23 cellular contexts compared by ENCODE assay signal in the genomic region with DNA sequence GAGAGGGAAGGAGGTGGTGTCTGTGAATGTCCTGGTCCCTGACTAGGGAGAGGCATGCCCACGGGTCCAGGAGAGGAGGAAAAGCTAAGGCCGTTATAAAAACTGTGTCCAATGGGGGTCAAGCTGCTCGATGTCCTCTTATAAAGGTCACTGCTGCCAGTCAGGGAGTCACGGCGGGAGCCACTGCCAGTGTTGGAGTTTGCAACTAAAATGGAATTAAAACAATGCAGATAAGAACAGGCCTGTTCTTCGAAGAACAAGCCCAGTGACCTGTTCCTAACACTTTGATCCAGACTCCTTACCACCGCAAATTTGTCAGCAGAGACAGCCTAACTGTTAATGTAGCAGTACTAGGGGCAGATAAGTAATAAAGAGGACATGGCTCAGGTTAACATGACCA. TPM values are rescaled to one million over a fixed set of nuclear protein-coding genes. Genes with fewer than 3 reads are reported as not detected.
DNase-seq lines count a peak whose midpoint lies in the region; ATAC-seq and TF ChIP-seq lines count a peak whose summit lies in the region.
"Had no signal": no experiment of that assay in that cellular context is flagged by ENCODE, and none has a peak within 500 bp of the region (broad histone marks: within the 10 kb centered on the region; RNA-seq: fewer than 3 reads in every experiment).

No MANE protein-coding gene starts in this region.

- no peak for DNase-seq in T-helper 1 cell
- DNase-seq in left cardiac atrium: peak; percentile 33
- no peak for DNase-seq in progenitor cell of endocrine pancreas (ENCODE audit: low spot score, unreplicated experiment)
- no peak for DNase-seq in GM19240 (ENCODE audit: insufficient read length, low spot score)
- DNase-seq in Ammon's horn (ENCODE audit: low spot score): no peak
- DNase-seq: activated B cell treated with CpG ODN at 0.5 μM for 24 hours; activated CD4-positive, alpha-beta memory T cell treated with anti-CD3 and anti-CD28 coated beads for 36 hours; activated naive CD4-positive, alpha-beta T cell; DMS79; mesendoderm; MG63; natural killer cell; NCI-H1417 treated with DMSO at 0.1 percent for 48 hours; NCI-H2107; NCI-H524; Peyer's patch; posterior cingulate gyrus; stimulated activated naive CD4-positive, alpha-beta T cell; thyroid gland had no signal

- peak overlapping the region; percentile 23 for H3K27ac Mint-ChIP-seq in T-helper 1 cell treated with Interleukin-12 subunit alpha and Interleukin-12 subunit beta and Interleukin-4 antibody, amounts not matched to agents 30 μg/mL and 1 μg/mL, for 36 hours
- H3K27ac Mint-ChIP-seq in brain (peak overlapping the region; percentile 7 to 94 (median 59)), progenitor cell of endocrine pancreas (peak overlapping the region; percentile 68)
- H3K27ac Mint-ChIP-seq: activated CD4-positive, alpha-beta memory T cell treated with anti-CD3 and anti-CD28 coated beads for 36 hours; natural killer cell had no signal

- no peaks in the 10 kb centered on the region for H3K27me3 Mint-ChIP-seq in T-helper 1 cell treated with Interleukin-12 subunit alpha and Interleukin-12 subunit beta and Interleukin-4 antibody, amounts not matched to agents 30 μg/mL and 1 μg/mL, for 36 hours (ENCODE audit: low read depth)
- no peaks in the 10 kb centered on the region for H3K27me3 Mint-ChIP-seq in brain
- no peaks in the 10 kb centered on the region for H3K27me3 Mint-ChIP-seq in progenitor cell of endocrine pancreas
- H3K27me3 Mint-ChIP-seq: activated B cell treated with CpG ODN at 0.5 μM for 24 hours; activated CD4-positive, alpha-beta memory T cell treated with anti-CD3 and anti-CD28 coated beads for 36 hours had no signal

- no peak overlapping the region for H3K4me3 Mint-ChIP-seq in T-helper 1 cell treated with Interleukin-12 subunit alpha and Interleukin-12 subunit beta and Interleukin-4 antibody, amounts not matched to agents 30 μg/mL and 1 μg/mL, for 36 hours
- no peak overlapping the region for H3K4me3 Mint-ChIP-seq in brain
- H3K4me3 Mint-ChIP-seq in progenitor cell of endocrine pancreas (ENCODE audit: low read depth): no peak overlapping the region
- H3K4me3 Mint-ChIP-seq: activated B cell treated with CpG ODN at 0.5 μM for 24 hours; activated CD4-positive, alpha-beta memory T cell treated with anti-CD3 and anti-CD28 coated beads for 36 hours; natural killer cell had no signal

- TF ChIP-seq CTCF in brain (conservative IDR thresholded peaks at IDR 0.05) (no peak), progenitor cell of endocrine pancreas (IDR thresholded peaks at IDR 0.05; ENCODE audit: unreplicated experiment) (no peak)

- intact Hi-C loops in left cardiac atrium (cut with DNase I): no loop called here

- ATAC-seq in left cardiac atrium (peak; percentile 48 to 59), GM18870 (IDR thresholded peaks at IDR 0.05; ENCODE audit: unreplicated experiment) (no peak)
- ATAC-seq: gastroesophageal sphincter, natural killer cell had no signal

- no peaks in the 10 kb centered on the region for H3K9me3 Mint-ChIP-seq in T-helper 1 cell treated with Interleukin-12 subunit alpha and Interleukin-12 subunit beta and Interleukin-4 antibody, amounts not matched to agents 30 μg/mL and 1 μg/mL, for 36 hours
- H3K9me3 Mint-ChIP-seq in brain (no peaks in the 10 kb centered on the region), progenitor cell of endocrine pancreas (ENCODE audit: low read depth) (no peaks in the 10 kb centered on the region)
- H3K9me3 Mint-ChIP-seq: activated B cell treated with CpG ODN at 0.5 μM for 24 hours; activated CD4-positive, alpha-beta memory T cell treated with anti-CD3 and anti-CD28 coated beads for 36 hours; natural killer cell had no signal

- peaks cover 66% of the 10 kb centered on the region for H3K36me3 Mint-ChIP-seq in T-helper 1 cell treated with Interleukin-12 subunit alpha and Interleukin-12 subunit beta and Interleukin-4 antibody, amounts not matched to agents 30 μg/mL and 1 μg/mL, for 36 hours (ENCODE audit: low read depth)
- peaks cover 92% of the 10 kb centered on the region for H3K36me3 Mint-ChIP-seq in brain
- peaks cover 59% of the 10 kb centered on the region for H3K36me3 Mint-ChIP-seq in progenitor cell of endocrine pancreas (ENCODE audit: insufficient read depth)

- peaks cover 8% of the 10 kb centered on the region for H3K4me1 Mint-ChIP-seq in T-helper 1 cell treated with Interleukin-12 subunit alpha and Interleukin-12 subunit beta and Interleukin-4 antibody, amounts not matched to agents 30 μg/mL and 1 μg/mL, for 36 hours (ENCODE audit: low read depth)
- H3K4me1 Mint-ChIP-seq in brain: peaks cover 51% of the 10 kb centered on the region
- H3K4me1 Mint-ChIP-seq in progenitor cell of endocrine pancreas (ENCODE audit: low read depth): peaks cover 7% of the 10 kb centered on the region

RNA-seq across cellular contexts. Expression of gene SDC3, which starts 56.1 kb away (rescaled TPM):
- polyA plus RNA-seq in brain (ENCODE audit: insufficient read depth, low read depth, low replicate concordance): 117 TPM
- total RNA-seq in left cardiac atrium (10 to 100 TPM; 38.8 to 39.3 TPM), progenitor cell of endocrine pancreas (33.7 and 38.3 TPM in 2 replicates)
